Comparison of ENCODE assay signal across 22 cellular contexts in genomic region chr21:44421901-44422840, GRCh38. TPM values are rescaled to one million over a fixed set of nuclear protein-coding genes. Genes with fewer than 3 reads are reported as not detected.
DNase-seq lines count a peak whose midpoint lies in the region; ATAC-seq and TF ChIP-seq lines count a peak whose summit lies in the region.
"Had no signal": no experiment of that assay in that cellular context is flagged by ENCODE, and none has a peak within 500 bp of the region (broad histone marks: within the 10 kb centered on the region; RNA-seq: fewer than 3 reads in every experiment).

No MANE protein-coding gene starts in this region.

- no peaks in the 10 kb centered on the region for H3K4me1 Mint-ChIP-seq in activated naive CD8-positive, alpha-beta T cell treated with anti-CD3 and anti-CD28 coated beads, Interleukin-2, amount 10 ng/mL, durations not matched to agents 7 days and 5 days
- no peaks in the 10 kb centered on the region for H3K4me1 Mint-ChIP-seq in activated naive CD8-positive, alpha-beta T cell treated with anti-CD3 and anti-CD28 coated beads, Interleukin-2, amount 50 U/mL, for 24 hours
- peaks cover 12% of the 10 kb centered on the region for H3K4me1 Mint-ChIP-seq in memory B cell
- H3K4me1 Mint-ChIP-seq: activated CD8-positive, alpha-beta memory T cell treated with anti-CD3 and anti-CD28 coated beads, Interleukin-2, amount 10 ng/mL, durations not matched to agents 7 days and 5 days had no signal

- no peak overlapping the region for H3K27ac Mint-ChIP-seq in activated naive CD8-positive, alpha-beta T cell treated with anti-CD3 and anti-CD28 coated beads, Interleukin-2, amount 10 ng/mL, durations not matched to agents 7 days and 5 days
- H3K27ac Mint-ChIP-seq in activated naive CD8-positive, alpha-beta T cell treated with anti-CD3 and anti-CD28 coated beads, Interleukin-2, amount 50 U/mL, for 24 hours: no peak overlapping the region
- peak overlapping the region; percentile 47 for H3K27ac Mint-ChIP-seq in memory B cell
- H3K27ac Mint-ChIP-seq: activated CD8-positive, alpha-beta memory T cell treated with anti-CD3 and anti-CD28 coated beads, Interleukin-2, amount 10 ng/mL, durations not matched to agents 7 days and 5 days; activated T-helper 2 cell treated with anti-CD3 and anti-CD28 coated beads, Interferon-gamma antibody, Interleukin-2, Interleukin-4, amounts not matched to agents 10 μg/mL and 5 μg/mL and 100 μg/mL, durations not matched to agents 14 hours and 24 hours and 36 hours had no signal

- TF ChIP-seq CTCF in RWPE2 (IDR thresholded peaks at IDR 0.05; ENCODE audit: poor library complexity, severe bottlenecking) (no peak), tibial artery (IDR thresholded peaks at IDR 0.05) (no peak)

- POLR2A ChIA-PET in activated naive CD8-positive, alpha-beta T cell treated with anti-CD3 and anti-CD28 coated beads, Interleukin-2, amount 10 ng/mL, durations not matched to agents 7 days and 5 days (lab: Charles Lee): no interaction called here

- H3K4me3 Mint-ChIP-seq in activated naive CD8-positive, alpha-beta T cell treated with anti-CD3 and anti-CD28 coated beads, Interleukin-2, amount 10 ng/mL, durations not matched to agents 7 days and 5 days: no peak overlapping the region
- no peak overlapping the region for H3K4me3 Mint-ChIP-seq in activated naive CD8-positive, alpha-beta T cell treated with anti-CD3 and anti-CD28 coated beads, Interleukin-2, amount 50 U/mL, for 24 hours
- H3K4me3 Mint-ChIP-seq in memory B cell: no peak overlapping the region
- H3K4me3 Mint-ChIP-seq: activated CD8-positive, alpha-beta memory T cell treated with anti-CD3 and anti-CD28 coated beads, Interleukin-2, amount 10 ng/mL, durations not matched to agents 7 days and 5 days had no signal

- intact Hi-C loops in tibial artery (cut with DNase I; ENCODE audit: low total_unique reads): no loop called here

- H3K36me3 Mint-ChIP-seq in activated naive CD8-positive, alpha-beta T cell treated with anti-CD3 and anti-CD28 coated beads, Interleukin-2, amount 10 ng/mL, durations not matched to agents 7 days and 5 days: peaks cover 21% of the 10 kb centered on the region
- no peaks in the 10 kb centered on the region for H3K36me3 Mint-ChIP-seq in activated naive CD8-positive, alpha-beta T cell treated with anti-CD3 and anti-CD28 coated beads, Interleukin-2, amount 50 U/mL, for 24 hours (ENCODE audit: low read depth)
- peaks cover 7% of the 10 kb centered on the region for H3K36me3 Mint-ChIP-seq in memory B cell

- H3K9me3 Mint-ChIP-seq in activated naive CD8-positive, alpha-beta T cell treated with anti-CD3 and anti-CD28 coated beads, Interleukin-2, amount 10 ng/mL, durations not matched to agents 7 days and 5 days: peaks cover 8% of the 10 kb centered on the region
- peaks cover 6% of the 10 kb centered on the region for H3K9me3 Mint-ChIP-seq in activated naive CD8-positive, alpha-beta T cell treated with anti-CD3 and anti-CD28 coated beads, Interleukin-2, amount 50 U/mL, for 24 hours
- peaks cover 4% of the 10 kb centered on the region for H3K9me3 Mint-ChIP-seq in memory B cell

- H3K9me3 ChIP-seq in RWPE2 (ENCODE audit: severe bottlenecking): no peaks in the 10 kb centered on the region
- no peaks in the 10 kb centered on the region for H3K9me3 ChIP-seq in tibial artery
- H3K9me3 ChIP-seq: pancreas, SK-N-SH had no signal

- H3K27me3 ChIP-seq in RWPE2 (ENCODE audit: insufficient read depth, poor library complexity, severe bottlenecking) (no peaks in the 10 kb centered on the region), tibial artery (peaks cover 0 to 54% of the 10 kb centered on the region in 2 donors)
- H3K27me3 ChIP-seq: pancreas had no signal

- no peaks in the 10 kb centered on the region for H3K27me3 Mint-ChIP-seq in activated naive CD8-positive, alpha-beta T cell treated with anti-CD3 and anti-CD28 coated beads, Interleukin-2, amount 10 ng/mL, durations not matched to agents 7 days and 5 days
- H3K27me3 Mint-ChIP-seq in activated naive CD8-positive, alpha-beta T cell treated with anti-CD3 and anti-CD28 coated beads, Interleukin-2, amount 50 U/mL, for 24 hours: no peaks in the 10 kb centered on the region
- no peaks in the 10 kb centered on the region for H3K27me3 Mint-ChIP-seq in memory B cell
- H3K27me3 Mint-ChIP-seq: activated CD8-positive, alpha-beta memory T cell treated with anti-CD3 and anti-CD28 coated beads, Interleukin-2, amount 10 ng/mL, durations not matched to agents 7 days and 5 days had no signal

- H3K4me1 ChIP-seq in RWPE2 (ENCODE audit: insufficient read depth, poor library complexity, severe bottlenecking) (no peaks in the 10 kb centered on the region), tibial artery (no peaks in the 10 kb centered on the region)
- H3K4me1 ChIP-seq: pancreas had no signal

- H3K27ac ChIP-seq in RWPE2 (ENCODE audit: poor library complexity, severe bottlenecking) (no peak overlapping the region), tibial artery (no peak overlapping the region)
- H3K27ac ChIP-seq: pancreas had no signal

- H3K4me3 ChIP-seq in RWPE2 (ENCODE audit: severe bottlenecking) (no peak overlapping the region), tibial artery (no peak overlapping the region)
- H3K4me3 ChIP-seq: pancreas had no signal

- no peak for ATAC-seq in activated naive CD8-positive, alpha-beta T cell treated with anti-CD3 and anti-CD28 coated beads, Interleukin-2, amount 10 ng/mL, durations not matched to agents 7 days and 5 days (ENCODE audit: low read depth)
- no peak for ATAC-seq in activated naive CD8-positive, alpha-beta T cell treated with anti-CD3 and anti-CD28 coated beads, Interleukin-2, amount 50 U/mL, for 24 hours
- ATAC-seq in RWPE2 (ENCODE audit: low read depth) (no peak), memory B cell (ENCODE audit: low read depth) (no peak), GM18873 (IDR thresholded peaks at IDR 0.05; ENCODE audit: low FRiP score, unreplicated experiment) (no peak), HG02588 (IDR thresholded peaks at IDR 0.05; ENCODE audit: unreplicated experiment) (no peak)
- ATAC-seq: activated CD8-positive, alpha-beta memory T cell treated with anti-CD3 and anti-CD28 coated beads, Interleukin-2, amount 10 ng/mL, durations not matched to agents 7 days and 5 days; pancreas had no signal

- DNase-seq in activated naive CD8-positive, alpha-beta T cell treated with anti-CD3 and anti-CD28 coated beads, Interleukin-2, amount 10 ng/mL, durations not matched to agents 7 days and 5 days: peak; percentile 22
- no peak for DNase-seq in activated naive CD8-positive, alpha-beta T cell treated with anti-CD3 and anti-CD28 coated beads, Interleukin-2, amount 50 U/mL, for 24 hours
- DNase-seq in RWPE2 (ENCODE audit: low spot score): peak; percentile 28
- DNase-seq in memory B cell (ENCODE audit: low spot score in 2 of 2): no peak
- peak; percentile 11 to 24 for DNase-seq in tibial artery
- no peak for DNase-seq in EL
- DNase-seq: activated CD4-positive, alpha-beta T cell treated with anti-CD3 and anti-CD28 coated beads for 4 hours; activated CD8-positive, alpha-beta memory T cell treated with anti-CD3 and anti-CD28 coated beads, Interleukin-2, amount 10 ng/mL, durations not matched to agents 7 days and 5 days; amniotic stem cell; C1 segment of cervical spinal cord; central memory CD4-positive, alpha-beta T cell; effector CD8-positive, alpha-beta T cell; GOT3; NCI-H1436 treated with DMSO at 0.1 percent for 48 hours; SK-N-SH; stimulated activated CD4-positive, alpha-beta T cell treated with anti-CD3 and anti-CD28 coated beads, Interleukin-4, amount 100 ng/mL, for 1 hour; T1000 had no signal

- no peaks in the 10 kb centered on the region for H3K36me3 ChIP-seq in RWPE2 (ENCODE audit: low read depth)
- no peaks in the 10 kb centered on the region for H3K36me3 ChIP-seq in tibial artery
- H3K36me3 ChIP-seq: pancreas had no signal

RNA-seq across cellular contexts. Expression of gene LRRC3, which starts 33.1 kb away (rescaled TPM):
- 1 to 10 TPM; 3.0 to 3.5 TPM for total RNA-seq in activated naive CD8-positive, alpha-beta T cell treated with anti-CD3 and anti-CD28 coated beads, Interleukin-2, amount 10 ng/mL, durations not matched to agents 7 days and 5 days
- total RNA-seq: M059J had no signal

Comparison
In these comparisons a context has a peak if more than half of its experiments do, and no peak if none do; other contexts are left out.
1. DNase-seq: peak in activated naive CD8-positive, alpha-beta T cell treated with anti-CD3 and anti-CD28 coated beads, Interleukin-2, amount 10 ng/mL, durations not matched to agents 7 days and 5 days (single experiment), RWPE2 (single experiment) and tibial artery (2 of 2); none in activated naive CD8-positive, alpha-beta T cell treated with anti-CD3 and anti-CD28 coated beads, Interleukin-2, amount 50 U/mL, for 24 hours (single experiment), memory B cell (0 of 2) and EL (single experiment).